In genomic region chr11:120652705-120653335, GRCh38 we compare ENCODE assay signal across 1 cellular context.
TF ChIP-seq lines count a peak whose summit lies in the region.

No MANE protein-coding gene starts in this region.

TF ChIP-seq in GM12878, 131 proteins besides CTCF, POLR2A, EP300 and RAD21 (continued from another document):
- no peak for TF ChIP-seq BACH1 (IDR thresholded peaks at IDR 0.05; ENCODE audit: borderline replicate concordance)
